In genomic region chr6:163406320-163406719, GRCh38 we compare ENCODE assay signal across 7 cellular contexts. TPM values are rescaled to one million over a fixed set of nuclear protein-coding genes. Genes with fewer than 3 reads are reported as not detected.
DNase-seq lines count a peak whose midpoint lies in the region; ATAC-seq and TF ChIP-seq lines count a peak whose summit lies in the region.

No MANE protein-coding gene starts in this region.

- H3F3A ChIP-seq in MM.1S (ENCODE audit: insufficient read depth, low read length): no peaks in the 10 kb centered on the region

- H3K27me3 ChIP-seq in MM.1S (replicated peaks; ENCODE audit: insufficient read depth, low read length) (no peaks in the 10 kb centered on the region), subcutaneous abdominal adipose tissue (ENCODE audit: control insufficient read depth in 5 of 5, insufficient read depth in 4 of 5, low read length in 5 of 5) (no peaks in the 10 kb centered on the region)

- no peaks in the 10 kb centered on the region for H4K20me1 ChIP-seq in MM.1S (ENCODE audit: insufficient read depth, low read length)

- no peak for TF ChIP-seq CTCF in MM.1S (IDR thresholded peaks at IDR 0.05; ENCODE audit: low read length)
- TF ChIP-seq CTCF in fibroblast of villous mesenchyme (IDR thresholded peaks at IDR 0.05; ENCODE audit: insufficient read depth, low read depth, low read length): no peak

- H3K9ac ChIP-seq in MM.1S (ENCODE audit: low read length) (peak overlapping the region; percentile 55), subcutaneous abdominal adipose tissue (ENCODE audit: low read length in 5 of 5) (peak overlapping the region in 4 of 5 donors; percentile 42 to 79 (median 62))

- peak; percentile 14 for ATAC-seq in GM21423 (IDR thresholded peaks at IDR 0.05; ENCODE audit: unreplicated experiment)

- no peak for DNase-seq in MM.1S
- DNase-seq in fibroblast of villous mesenchyme (ENCODE audit: low read depth): no peak
- DNase-seq in DMS114 treated with DMSO at 0.1 percent for 48 hours (lab: John Stamatoyannopoulos, UW; ENCODE audit: unreplicated experiment): no peak
- DNase-seq in KBM-7: no peak
- DNase-seq in NCI-H2196 treated with DMSO at 0.1 percent for 48 hours (lab: John Stamatoyannopoulos, UW; ENCODE audit: unreplicated experiment): no peak

- H3K9me3 ChIP-seq in MM.1S (replicated peaks; ENCODE audit: insufficient read depth, low read length) (no peaks in the 10 kb centered on the region), subcutaneous abdominal adipose tissue (ENCODE audit: control insufficient read depth in 5 of 5, low read length in 5 of 5) (no peaks in the 10 kb centered on the region)

- H3K9me2 ChIP-seq in MM.1S (replicated peaks; ENCODE audit: insufficient read depth, low read length): no peaks in the 10 kb centered on the region

- peak overlapping the region; percentile 67 for H3K4me2 ChIP-seq in MM.1S (ENCODE audit: low read depth, low read length)

- H3K79me2 ChIP-seq in MM.1S (ENCODE audit: low read length): no peaks in the 10 kb centered on the region

- H2AFZ ChIP-seq in MM.1S (ENCODE audit: low read length): peak overlapping the region; percentile 83

- in situ Hi-C loops in KBM-7 (cut with MboI; ENCODE audit: low pct_unique_long_range_greater_than_20kb, low sequenced_read_pairs): no loop called here

- H3K4me1 ChIP-seq in MM.1S (ENCODE audit: low read length) (no peaks in the 10 kb centered on the region), subcutaneous abdominal adipose tissue (ENCODE audit: control insufficient read depth in 5 of 5, insufficient read depth in 5 of 5, low read length in 5 of 5) (peaks cover 12 to 35% (median 25%) of the 10 kb centered on the region in 5 donors)

- H3K27ac ChIP-seq in MM.1S (ENCODE audit: low read length) (peak overlapping the region; percentile 64), subcutaneous abdominal adipose tissue (ENCODE audit: low read depth, low read length) (peak overlapping the region; percentile 66)

- H3K36me3 ChIP-seq in MM.1S (replicated peaks; ENCODE audit: insufficient read depth, low read length): no peaks in the 10 kb centered on the region
- no peaks in the 10 kb centered on the region for H3K36me3 ChIP-seq in subcutaneous abdominal adipose tissue (ENCODE audit: control insufficient read depth in 5 of 5, insufficient read depth in 5 of 5, low read length in 5 of 5)

- H3K4me3 ChIP-seq in MM.1S (ENCODE audit: low read length) (peak overlapping the region; percentile 60), fibroblast of villous mesenchyme (ENCODE audit: low read depth, low read length) (peak overlapping the region; percentile 42), subcutaneous abdominal adipose tissue (ENCODE audit: low read depth in 1 of 5, low read length in 5 of 5) (peak overlapping the region; percentile 28 to 79 (median 62))

RNA-seq across cellular contexts. Expression of gene QKI, which starts 8.2 kb away (rescaled TPM):
- 153 and 170 TPM in 2 replicates for total RNA-seq in fibroblast of villous mesenchyme
